In the genomic region with DNA sequence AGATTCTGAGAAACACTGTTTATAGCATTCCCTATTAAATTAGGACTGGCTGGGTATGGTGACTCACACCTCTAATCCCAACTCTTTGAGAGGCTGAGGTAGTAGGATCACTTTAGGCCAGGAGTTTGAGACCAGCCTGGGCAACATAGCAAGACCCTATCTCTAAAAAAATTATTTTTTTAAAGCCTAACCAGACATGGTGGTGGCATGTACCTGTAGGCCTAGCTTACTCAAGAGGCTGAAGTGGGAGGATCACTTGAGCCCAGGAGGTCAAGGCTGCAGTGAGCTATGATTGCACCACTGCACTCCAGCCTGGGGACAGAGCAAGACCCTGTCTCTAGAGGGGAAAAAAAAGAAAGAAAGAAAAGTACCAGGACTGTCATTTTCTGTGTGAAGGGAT, we compare ENCODE assay signal across 1 cellular context. TPM values are rescaled to one million over a fixed set of nuclear protein-coding genes. Genes with fewer than 3 reads are reported as not detected.
"Had no signal": no experiment of that assay in that cellular context is flagged by ENCODE, and none has a peak within 500 bp of the region (broad histone marks: within the 10 kb centered on the region; RNA-seq: fewer than 3 reads in every experiment).

No MANE protein-coding gene starts in this region.

RNA-seq across cellular contexts. Expression of gene AMN, which starts 25.7 kb away (rescaled TPM):
- total RNA-seq: cardiac septum had no signal
